8 cellular contexts compared by ENCODE assay signal in the genomic region with DNA sequence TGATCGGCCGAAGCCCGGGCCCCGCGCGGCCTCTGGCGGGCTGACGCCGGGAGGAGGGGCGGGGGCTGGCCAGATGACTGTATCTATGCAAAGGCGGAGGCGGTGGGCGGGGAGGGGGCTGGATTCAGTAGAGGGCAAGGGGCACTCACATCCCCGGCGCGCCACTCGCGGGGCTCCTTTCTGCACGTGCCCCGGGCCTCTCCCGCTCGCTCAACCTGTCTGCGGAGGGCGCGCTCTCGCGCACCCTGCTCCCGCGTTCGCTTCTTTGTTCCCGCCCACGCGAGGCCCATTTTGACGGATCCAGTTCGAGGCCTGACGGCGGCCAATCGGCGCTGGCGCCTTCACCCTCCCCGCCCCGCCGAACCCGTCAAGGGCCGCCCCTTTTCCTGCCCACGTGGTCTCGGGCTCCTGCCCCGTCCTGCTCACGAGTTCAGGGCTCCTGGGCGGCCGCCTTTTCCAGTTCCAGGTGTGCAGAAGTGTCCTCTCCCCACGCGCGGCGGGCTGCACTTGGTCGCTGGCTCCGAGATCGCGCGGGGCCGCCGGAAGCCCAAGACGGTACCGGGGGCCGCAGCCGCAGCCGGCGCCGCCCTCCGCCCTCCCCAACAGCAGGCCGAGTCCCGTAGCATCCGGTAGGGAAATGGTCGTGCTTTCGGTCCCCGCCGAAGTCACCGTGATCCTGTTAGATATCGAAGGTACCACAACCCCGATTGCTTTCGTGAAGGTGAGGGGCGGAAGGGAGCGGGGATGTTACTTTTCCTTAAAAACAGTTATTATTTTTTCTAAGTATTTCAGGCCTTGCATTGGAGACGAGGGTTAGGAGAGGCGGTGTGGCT. TPM values are rescaled to one million over a fixed set of nuclear protein-coding genes. Genes with fewer than 3 reads are reported as not detected.
DNase-seq lines count a peak whose midpoint lies in the region; ATAC-seq and TF ChIP-seq lines count a peak whose summit lies in the region.

Gene ENOPH1, plus strand, starts transcription at position 398 of the 833 bp plus-strand sequence. Its CDS starts 240 bp downstream, at position 638.
Gene HNRNPDL, minus strand, starts transcription at position 270 of the 833 bp plus-strand sequence. CDS start 772 bp downstream, outside the sequence.

- peak within 1 kb of the TSS; percentile 83 to 95 for H3K4me3 ChIP-seq in esophagus (ENCODE audit: low read depth in 1 of 2, low read length in 2 of 2)
- H3K4me3 ChIP-seq in muscle layer of duodenum (ENCODE audit: low read depth in 1 of 2, low read length in 2 of 2): peak within 1 kb of the TSS; percentile 96 to 97

- H3K36me3 ChIP-seq in esophagus (ENCODE audit: control insufficient read depth in 2 of 2, insufficient read depth in 2 of 2, low read length in 1 of 2) (peaks cover 1 to 4% of the 10 kb centered on the region in 2 donors), muscle layer of duodenum (ENCODE audit: control insufficient read depth in 1 of 2, insufficient read depth in 2 of 2, low read length in 2 of 2) (peaks cover 15 to 18% of the 10 kb centered on the region in 2 donors)

- peak within 1 kb of the TSS; percentile 100 for H3K4me3 Mint-ChIP-seq in activated T-cell treated with anti-CD3 and anti-CD28 coated beads, Interleukin-2, amount 50 U/mL, for 24 hours

- H3K9me3 Mint-ChIP-seq in activated T-cell treated with anti-CD3 and anti-CD28 coated beads, Interleukin-2, amount 50 U/mL, for 24 hours: no peaks in the 10 kb centered on the region

- H3K4me1 ChIP-seq in esophagus (ENCODE audit: control insufficient read depth in 2 of 2, insufficient read depth in 2 of 2, low read length in 1 of 2): peaks cover 0 to 2% of the 10 kb centered on the region in 2 donors
- peaks cover 8 to 37% of the 10 kb centered on the region in 2 donors for H3K4me1 ChIP-seq in muscle layer of duodenum (ENCODE audit: control insufficient read depth in 1 of 2, insufficient read depth in 2 of 2, low read length in 2 of 2)

- ATAC-seq in GM21717 (IDR thresholded peaks at IDR 0.05; ENCODE audit: unreplicated experiment): peak; percentile 79

- H3K27me3 Mint-ChIP-seq in activated T-cell treated with anti-CD3 and anti-CD28 coated beads, Interleukin-2, amount 50 U/mL, for 24 hours: no peaks in the 10 kb centered on the region

- H3K36me3 Mint-ChIP-seq in activated T-cell treated with anti-CD3 and anti-CD28 coated beads, Interleukin-2, amount 50 U/mL, for 24 hours (ENCODE audit: low read depth): peaks cover 88% of the 10 kb centered on the region

- DNase-seq in DMS153 treated with DMSO at 0.1 percent for 48 hours (lab: John Stamatoyannopoulos, UW; ENCODE audit: unreplicated experiment): peak; percentile 92
- peak; percentile 97 for DNase-seq in KBM-7
- DNase-seq in activated T-cell treated with anti-CD3 and anti-CD28 coated beads, Interleukin-2, amount 50 U/mL, for 24 hours: peak; percentile 99
- DNase-seq in stimulated activated CD8-positive, alpha-beta memory T cell treated with anti-CD3 and anti-CD28 coated beads, Interleukin-7, amount 100 ng/mL, for 4 hours (ENCODE audit: low read depth in 2 of 2): peak; percentile 97 to 98

- no peaks in the 10 kb centered on the region for H3K27me3 ChIP-seq in esophagus (ENCODE audit: control insufficient read depth in 1 of 2, insufficient read depth in 2 of 2, low read length in 2 of 2)
- H3K27me3 ChIP-seq in muscle layer of duodenum (ENCODE audit: low read depth, low read length): no peaks in the 10 kb centered on the region

- in situ Hi-C loops in KBM-7 (cut with MboI; ENCODE audit: low pct_unique_long_range_greater_than_20kb, low sequenced_read_pairs): no loop called here

- H3K9me3 ChIP-seq in esophagus (ENCODE audit: control insufficient read depth in 2 of 2, insufficient read depth in 1 of 2, low read depth in 1 of 2, low read length in 1 of 2) (no peaks in the 10 kb centered on the region), muscle layer of duodenum (ENCODE audit: control insufficient read depth in 1 of 2, low read length in 2 of 2) (no peaks in the 10 kb centered on the region)

- H3K27ac ChIP-seq in esophagus (ENCODE audit: low read depth in 2 of 2, low read length in 1 of 2) (peak within 1 kb of the TSS; percentile 96 to 97), muscle layer of duodenum (ENCODE audit: low read length) (peak within 1 kb of the TSS; percentile 96)

- H3K4me1 Mint-ChIP-seq in activated T-cell treated with anti-CD3 and anti-CD28 coated beads, Interleukin-2, amount 50 U/mL, for 24 hours (ENCODE audit: low read depth): peaks cover 59% of the 10 kb centered on the region

- peak within 1 kb of the TSS; percentile 100 for H3K27ac Mint-ChIP-seq in activated T-cell treated with anti-CD3 and anti-CD28 coated beads, Interleukin-2, amount 50 U/mL, for 24 hours

- 0% methylated on average over 77 to 85 of the region's 85 CpGs for WGBS in esophagus, 2 donors

TF ChIP-seq in PFSK-1, 5 proteins besides CTCF, POLR2A, EP300 and RAD21:
- TF ChIP-seq TAF1 (IDR thresholded peaks at IDR 0.05; ENCODE audit: borderline replicate concordance, insufficient read depth, low read length): peak; percentile 0; the same call in 1 of the 2 replicates
- TF ChIP-seq, protein P1, sequence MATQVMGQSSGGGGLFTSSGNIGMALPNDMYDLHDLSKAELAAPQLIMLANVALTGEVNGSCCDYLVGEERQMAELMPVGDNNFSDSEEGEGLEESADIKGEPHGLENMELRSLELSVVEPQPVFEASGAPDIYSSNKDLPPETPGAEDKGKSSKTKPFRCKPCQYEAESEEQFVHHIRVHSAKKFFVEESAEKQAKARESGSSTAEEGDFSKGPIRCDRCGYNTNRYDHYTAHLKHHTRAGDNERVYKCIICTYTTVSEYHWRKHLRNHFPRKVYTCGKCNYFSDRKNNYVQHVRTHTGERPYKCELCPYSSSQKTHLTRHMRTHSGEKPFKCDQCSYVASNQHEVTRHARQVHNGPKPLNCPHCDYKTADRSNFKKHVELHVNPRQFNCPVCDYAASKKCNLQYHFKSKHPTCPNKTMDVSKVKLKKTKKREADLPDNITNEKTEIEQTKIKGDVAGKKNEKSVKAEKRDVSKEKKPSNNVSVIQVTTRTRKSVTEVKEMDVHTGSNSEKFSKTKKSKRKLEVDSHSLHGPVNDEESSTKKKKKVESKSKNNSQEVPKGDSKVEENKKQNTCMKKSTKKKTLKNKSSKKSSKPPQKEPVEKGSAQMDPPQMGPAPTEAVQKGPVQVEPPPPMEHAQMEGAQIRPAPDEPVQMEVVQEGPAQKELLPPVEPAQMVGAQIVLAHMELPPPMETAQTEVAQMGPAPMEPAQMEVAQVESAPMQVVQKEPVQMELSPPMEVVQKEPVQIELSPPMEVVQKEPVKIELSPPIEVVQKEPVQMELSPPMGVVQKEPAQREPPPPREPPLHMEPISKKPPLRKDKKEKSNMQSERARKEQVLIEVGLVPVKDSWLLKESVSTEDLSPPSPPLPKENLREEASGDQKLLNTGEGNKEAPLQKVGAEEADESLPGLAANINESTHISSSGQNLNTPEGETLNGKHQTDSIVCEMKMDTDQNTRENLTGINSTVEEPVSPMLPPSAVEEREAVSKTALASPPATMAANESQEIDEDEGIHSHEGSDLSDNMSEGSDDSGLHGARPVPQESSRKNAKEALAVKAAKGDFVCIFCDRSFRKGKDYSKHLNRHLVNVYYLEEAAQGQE (IDR thresholded peaks at IDR 0.05; ENCODE audit: insufficient read depth in 1 of 2, low read depth in 2 of 2, low read length in 2 of 2): no peak
- peak; percentile 78 for TF ChIP-seq POLR2AphosphoS5 (IDR thresholded peaks at IDR 0.05; ENCODE audit: low read depth, low read length)

RNA-seq across cellular contexts. Expression of gene ENOPH1, which starts in this region (rescaled TPM):
- 44.8 TPM for polyA plus RNA-seq in PFSK-1 (2012; ENCODE audit: insufficient read length, low read depth)
- 10 to 100 TPM; 32.6 to 51.7 TPM for polyA plus RNA-seq in esophagus

RNA-seq across cellular contexts. Expression of gene HNRNPDL, which starts in this region (rescaled TPM):
- polyA plus RNA-seq in PFSK-1 (2012; ENCODE audit: insufficient read length, low read depth): 154 TPM
- polyA plus RNA-seq in esophagus: 100 to 1,000 TPM; 163 to 226 TPM

Comparison
In these comparisons a context has a peak if more than half of its experiments do, and no peak if none do; other contexts are left out.
1. Peak in every context shown above with its lines: DNase-seq, ATAC-seq, H3K4me3 ChIP-seq and H3K27ac ChIP-seq.